ENCODE assay signal across 8 cellular contexts in the genomic region with DNA sequence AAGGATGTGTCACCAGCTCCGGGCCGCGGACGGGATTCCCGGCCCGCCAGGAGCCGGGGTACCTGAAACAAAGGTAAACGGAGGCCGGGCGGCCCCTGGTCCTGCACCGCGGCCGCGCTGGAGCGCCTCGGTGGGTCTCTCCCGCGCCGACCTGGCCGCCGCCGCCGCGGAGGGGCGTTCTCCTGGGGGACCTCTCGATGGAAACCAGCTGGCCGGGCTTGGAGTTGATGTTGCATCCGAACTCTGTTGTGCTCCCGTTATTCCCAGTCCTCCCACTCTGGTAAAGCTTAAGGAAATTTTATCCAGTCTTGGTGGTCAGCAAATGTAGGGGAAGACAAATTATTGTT. TPM values are rescaled to one million over a fixed set of nuclear protein-coding genes. Genes with fewer than 3 reads are reported as not detected.
DNase-seq lines count a peak whose midpoint lies in the region; ATAC-seq and TF ChIP-seq lines count a peak whose summit lies in the region.

No MANE protein-coding gene starts in this region.

- peaks cover 2 to 6% of the 10 kb centered on the region in 2 donors for H3K9me3 Mint-ChIP-seq in activated T-cell treated with anti-CD3 and anti-CD28 coated beads, Interleukin-2, amount 50 U/mL, for 72 hours

- peaks cover 6% of the 10 kb centered on the region for H3K4me1 Mint-ChIP-seq in activated T-cell treated with anti-CD3 and anti-CD28 coated beads, Interleukin-2, amount 50 U/mL, for 72 hours (ENCODE audit: low read depth)

- no peaks in the 10 kb centered on the region for H3K9me3 ChIP-seq in right atrium auricular region

- peaks cover 25% of the 10 kb centered on the region for H3K27me3 Mint-ChIP-seq in activated T-cell treated with anti-CD3 and anti-CD28 coated beads, Interleukin-2, amount 50 U/mL, for 72 hours (ENCODE audit: low read depth)

- DNase-seq in activated T-cell treated with anti-CD3 and anti-CD28 coated beads, Interleukin-2, amount 50 U/mL, for 72 hours: no peak
- DNase-seq in right atrium auricular region (ENCODE audit: low spot score) (no peak), skeletal muscle cell (ENCODE audit: low read depth) (no peak), SIG-M5 (lab: John Stamatoyannopoulos, UW) (no peak)
- no peak for DNase-seq in stimulated activated CD4-positive, alpha-beta T cell treated with anti-CD3 and anti-CD28 coated beads, Interleukin-2, amount 100 ng/mL, for 48 hours

- H3K36me3 Mint-ChIP-seq in activated T-cell treated with anti-CD3 and anti-CD28 coated beads, Interleukin-2, amount 50 U/mL, for 72 hours (ENCODE audit: insufficient read depth in 2 of 2): peaks cover 0 to 4% of the 10 kb centered on the region in 2 donors

- H3K4me3 Mint-ChIP-seq in activated T-cell treated with anti-CD3 and anti-CD28 coated beads, Interleukin-2, amount 50 U/mL, for 72 hours: peak overlapping the region; percentile 81 to 82

- H3K4me1 ChIP-seq in right atrium auricular region: peaks cover 0 to 30% of the 10 kb centered on the region in 2 donors

- peak overlapping the region; percentile 91 to 93 for H3K27ac ChIP-seq in right atrium auricular region

- H3K27ac Mint-ChIP-seq in activated T-cell treated with anti-CD3 and anti-CD28 coated beads, Interleukin-2, amount 50 U/mL, for 72 hours: no peak overlapping the region

- H3K27me3 ChIP-seq in right atrium auricular region: no peaks in the 10 kb centered on the region

- H3K4me3 ChIP-seq in GM12875 (ENCODE audit: low read depth, low read length) (peak overlapping the region; percentile 54), right atrium auricular region (peak overlapping the region; percentile 82 to 85), skeletal muscle cell (ENCODE audit: low read depth, low read length) (peak overlapping the region; percentile 78)

- ATAC-seq in HG02870 (IDR thresholded peaks at IDR 0.05; ENCODE audit: unreplicated experiment) (peak; percentile 7), HG03565 (IDR thresholded peaks at IDR 0.05; ENCODE audit: unreplicated experiment) (no peak)
- ATAC-seq in activated T-cell treated with anti-CD3 and anti-CD28 coated beads, Interleukin-2, amount 50 U/mL, for 72 hours (replicated peaks in 1 of 2): peak in 1 of 2 donors; percentile 14

- TF ChIP-seq CTCF in GM12875 (IDR thresholded peaks at IDR 0.05; ENCODE audit: borderline replicate concordance, insufficient read depth, low read depth, low read length) (no peak), right atrium auricular region (IDR thresholded peaks at IDR 0.05) (no peak)

- H3K36me3 ChIP-seq in right atrium auricular region: no peaks in the 10 kb centered on the region

RNA-seq across cellular contexts. Expression of a gene that starts 0.8 kb away (rescaled TPM):
- under 1 TPM; 0.49 to 0.53 TPM for total RNA-seq in activated T-cell treated with anti-CD3 and anti-CD28 coated beads, Interleukin-2, amount 50 U/mL, for 72 hours
- total RNA-seq in right atrium auricular region: 10 to 100 TPM; 49.5 to 71.9 TPM

Comparison
In these comparisons a context has a peak if more than half of its experiments do, and no peak if none do; other contexts are left out.
1. RNA of a gene that starts 0.8 kb away (total RNA-seq): 49.5 to 71.9 TPM in right atrium auricular region; 0.49 to 0.53 TPM in activated T-cell treated with anti-CD3 and anti-CD28 coated beads, Interleukin-2, amount 50 U/mL, for 72 hours; every median in the first group is over 10 times any median in the second.
2. Peak in every context shown above with its lines, with median percentiles within 50 percentile points of each other: H3K4me3 ChIP-seq.